ENCODE assay signal across 16 cellular contexts in the genomic region with DNA sequence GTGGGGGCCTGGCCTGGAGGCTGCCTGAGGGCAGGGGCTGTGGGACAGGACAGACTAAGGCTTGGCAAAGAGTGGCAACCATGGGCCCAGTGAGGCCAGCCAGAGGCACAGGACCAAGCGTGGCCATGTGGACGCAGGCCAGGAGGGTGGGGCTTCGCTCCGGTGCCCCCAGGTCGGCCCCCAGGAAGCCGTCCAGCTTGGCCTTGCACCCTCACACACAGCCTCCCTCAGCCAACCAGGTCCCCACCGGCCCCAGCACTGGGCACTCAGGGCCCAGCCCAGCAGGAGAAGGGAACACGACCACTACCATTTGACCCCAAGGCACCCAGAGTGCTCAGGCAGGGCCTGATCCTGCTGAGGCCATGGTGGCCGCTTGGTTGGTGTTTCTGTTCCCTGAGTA.
DNase-seq lines count a peak whose midpoint lies in the region; ATAC-seq lines count a peak whose summit lies in the region.
"Had no signal": no experiment of that assay in that cellular context is flagged by ENCODE, and none has a peak within 500 bp of the region (broad histone marks: within the 10 kb centered on the region; RNA-seq: fewer than 3 reads in every experiment).

No MANE protein-coding gene starts in this region.

- H3K27me3 Mint-ChIP-seq in stimulated activated naive CD8-positive, alpha-beta T cell treated with anti-CD3 and anti-CD28 coated beads, Interleukin-15, amount 100 ng/mL, for 72 hours, result no peaks in the 10 kb centered on the region
- H3K27me3 Mint-ChIP-seq: B cell; CD4-positive, alpha-beta T cell had no signal

- no peaks in the 10 kb centered on the region for H3K27me3 ChIP-seq in layer of hippocampus (ENCODE audit: control insufficient read depth, insufficient read depth, low read length)

- H3K27ac ChIP-seq in layer of hippocampus (ENCODE audit: low read depth, low read length), result peak overlapping the region; percentile 21
- H3K27ac ChIP-seq: 22Rv1, A549, C4-2B had no signal

- H3K27ac Mint-ChIP-seq in stimulated activated naive CD8-positive, alpha-beta T cell treated with anti-CD3 and anti-CD28 coated beads, Interleukin-15, amount 100 ng/mL, for 72 hours, result no peak overlapping the region
- H3K27ac Mint-ChIP-seq: B cell; CD4-positive, alpha-beta T cell; CD8-positive, alpha-beta T cell had no signal

- peak; percentile 4 for ATAC-seq in stimulated activated naive CD8-positive, alpha-beta T cell treated with anti-CD3 and anti-CD28 coated beads, Interleukin-15, Interleukin-2, amounts not matched to agents 100 U/mL and 50 U/mL, for 24 hours
- ATAC-seq in stimulated activated naive CD8-positive, alpha-beta T cell treated with anti-CD3 and anti-CD28 coated beads, Interleukin-15, amount 100 ng/mL, for 72 hours, result no peak
- ATAC-seq in HG02981 (IDR thresholded peaks at IDR 0.05; ENCODE audit: unreplicated experiment), result no peak
- ATAC-seq: A549; CD8-positive, alpha-beta T cell had no signal

- no peaks in the 10 kb centered on the region for H3K4me1 Mint-ChIP-seq in stimulated activated naive CD8-positive, alpha-beta T cell treated with anti-CD3 and anti-CD28 coated beads, Interleukin-15, amount 100 ng/mL, for 72 hours
- H3K4me1 Mint-ChIP-seq: B cell had no signal

- no peak for DNase-seq in stimulated activated naive CD8-positive, alpha-beta T cell treated with anti-CD3 and anti-CD28 coated beads, Interleukin-15, Interleukin-2, amounts not matched to agents 100 U/mL and 50 U/mL, for 24 hours
- DNase-seq in stimulated activated naive CD8-positive, alpha-beta T cell treated with anti-CD3 and anti-CD28 coated beads, Interleukin-15, amount 100 ng/mL, for 72 hours, result no peak
- DNase-seq in OCI-M1 (lab: John Stamatoyannopoulos, UW), result no peak
- DNase-seq: AML-193; Caco-2; Calu3; CD4-positive, alpha-beta T cell; CD8-positive, alpha-beta T cell; DMS79 treated with DMSO at 0.1 percent for 48 hours; GF-D8 had no signal

- H3K4me3 Mint-ChIP-seq in stimulated activated naive CD8-positive, alpha-beta T cell treated with anti-CD3 and anti-CD28 coated beads, Interleukin-15, amount 100 ng/mL, for 72 hours, result no peak overlapping the region
- H3K4me3 Mint-ChIP-seq: B cell; CD4-positive, alpha-beta T cell; CD8-positive, alpha-beta T cell had no signal

- no peaks in the 10 kb centered on the region for H3K9me3 Mint-ChIP-seq in stimulated activated naive CD8-positive, alpha-beta T cell treated with anti-CD3 and anti-CD28 coated beads, Interleukin-15, amount 100 ng/mL, for 72 hours
- H3K9me3 Mint-ChIP-seq: CD4-positive, alpha-beta T cell; CD8-positive, alpha-beta T cell had no signal
